In genomic region chr6:39367661-39368060, GRCh38 we compare ENCODE assay signal across 25 cellular contexts. TPM values are rescaled to one million over a fixed set of nuclear protein-coding genes. Genes with fewer than 3 reads are reported as not detected.
"Had no signal": no experiment of that assay in that cellular context is flagged by ENCODE, and none has a peak within 500 bp of the region (broad histone marks: within the 10 kb centered on the region; RNA-seq: fewer than 3 reads in every experiment).

No MANE protein-coding gene starts in this region.

- H3K36me3 ChIP-seq: left lung, prostate gland, right atrium auricular region, stomach, vagina had no signal

- H3K27me3 ChIP-seq: left lung, right atrium auricular region, stomach, vagina had no signal

- DNase-seq: activated CD4-positive, alpha-beta T cell treated with anti-CD3 and anti-CD28 coated beads for 48 hours; activated CD4-positive, CD25-positive, alpha-beta regulatory T cell; activated CD8-positive, alpha-beta T cell treated with anti-CD3 and anti-CD28 coated beads for 36 hours; activated naive CD4-positive, alpha-beta T cell; activated naive CD8-positive, alpha-beta T cell treated with anti-CD3 and anti-CD28 coated beads for 36 hours; activated T-cell treated with anti-CD3 and anti-CD28 coated beads, Interleukin-2, amount 50 U/mL, for 1 hour; effector CD4-positive, alpha-beta T cell; left lung; mammary epithelial cell; mucosa of descending colon; naive B cell; stimulated activated CD4-positive, alpha-beta T cell treated with anti-CD3 and anti-CD28 coated beads, Interleukin-2, amount 100 ng/mL, for 48 hours; stomach; T-helper 9 cell; trophoblast cell had no signal

- H3K36me3 Mint-ChIP-seq: activated naive CD8-positive, alpha-beta T cell treated with anti-CD3 and anti-CD28 coated beads for 36 hours; naive B cell had no signal

- H3K27ac Mint-ChIP-seq: activated CD8-positive, alpha-beta T cell treated with anti-CD3 and anti-CD28 coated beads for 36 hours; activated naive CD8-positive, alpha-beta T cell treated with anti-CD3 and anti-CD28 coated beads for 36 hours; activated T-helper 17 cell treated with anti-CD3 and anti-CD28 coated beads, Interleukin-2, amount 50 U/mL, for 72 hours had no signal

- H3K4me1 ChIP-seq: left lung, prostate gland, right atrium auricular region, stomach, vagina had no signal

- H3K9me3 ChIP-seq: left lung, mucosa of descending colon, prostate gland, right atrium auricular region, stomach, vagina had no signal

- FAIRE-seq: frontal cortex, keratinocyte had no signal

- H3K4me3 Mint-ChIP-seq: activated CD8-positive, alpha-beta T cell treated with anti-CD3 and anti-CD28 coated beads for 36 hours; activated naive CD8-positive, alpha-beta T cell treated with anti-CD3 and anti-CD28 coated beads for 36 hours; activated T-helper 17 cell treated with anti-CD3 and anti-CD28 coated beads, Interleukin-2, amount 50 U/mL, for 72 hours; neural crest cell had no signal

- H3K9me3 Mint-ChIP-seq: activated CD8-positive, alpha-beta T cell treated with anti-CD3 and anti-CD28 coated beads for 36 hours; activated naive CD8-positive, alpha-beta T cell treated with anti-CD3 and anti-CD28 coated beads for 36 hours; activated T-helper 17 cell treated with anti-CD3 and anti-CD28 coated beads, Interleukin-2, amount 50 U/mL, for 72 hours; naive B cell; neural crest cell had no signal

- H3K4me3 ChIP-seq: left lung, mucosa of descending colon, prostate gland, right atrium auricular region, skin epidermis, stomach, vagina had no signal

- H3K4me1 Mint-ChIP-seq: activated naive CD8-positive, alpha-beta T cell treated with anti-CD3 and anti-CD28 coated beads for 36 hours; activated T-helper 17 cell treated with anti-CD3 and anti-CD28 coated beads, Interleukin-2, amount 50 U/mL, for 72 hours; naive B cell had no signal

RNA-seq across cellular contexts. Expression of gene KCNK16, which starts 45.2 kb away (rescaled TPM):
- total RNA-seq: activated CD8-positive, alpha-beta T cell treated with anti-CD3 and anti-CD28 coated beads for 36 hours; activated naive CD8-positive, alpha-beta T cell treated with anti-CD3 and anti-CD28 coated beads for 36 hours; activated T-helper 17 cell treated with anti-CD3 and anti-CD28 coated beads, Interleukin-2, amount 50 U/mL, for 72 hours; frontal cortex; left lung; mammary epithelial cell; mucosa of descending colon; neural crest cell; osteoblast; prostate gland; right atrium auricular region; temporal lobe; vagina had no signal

RNA-seq across cellular contexts. Expression of gene KCNK17, which starts 53.4 kb away (rescaled TPM):
- total RNA-seq: activated CD8-positive, alpha-beta T cell treated with anti-CD3 and anti-CD28 coated beads for 36 hours; activated naive CD8-positive, alpha-beta T cell treated with anti-CD3 and anti-CD28 coated beads for 36 hours; activated T-helper 17 cell treated with anti-CD3 and anti-CD28 coated beads, Interleukin-2, amount 50 U/mL, for 72 hours; osteoblast; temporal lobe; vagina had no signal
